ENCODE assay signal across 9 cellular contexts in genomic region chrX:48800574-48801280, GRCh38. TPM values are rescaled to one million over a fixed set of nuclear protein-coding genes. Genes with fewer than 3 reads are reported as not detected.
DNase-seq lines count a peak whose midpoint lies in the region; ATAC-seq and TF ChIP-seq lines count a peak whose summit lies in the region.
"Had no signal": no experiment of that assay in that cellular context is flagged by ENCODE, and none has a peak within 500 bp of the region (broad histone marks: within the 10 kb centered on the region; RNA-seq: fewer than 3 reads in every experiment).

No MANE protein-coding gene starts in this region.

- CTCF ChIA-PET in activated CD8-positive, alpha-beta T cell treated with anti-CD3 and anti-CD28 coated beads for 36 hours (lab: Charles Lee): interaction anchor here (1.1 to 1.4 kb wide), 2 partner anchors 117 to 157 kb away, joined by 3 to 4 read pairs; partner anchors contain the start of gene WAS

- TF ChIP-seq CTCF in activated CD8-positive, alpha-beta T cell treated with anti-CD3 and anti-CD28 coated beads for 36 hours (IDR thresholded peaks at IDR 0.05): no peak

- ATAC-seq in activated CD8-positive, alpha-beta T cell treated with anti-CD3 and anti-CD28 coated beads for 36 hours: no peak
- ATAC-seq in stimulated activated naive CD8-positive, alpha-beta T cell treated with anti-CD3 and anti-CD28 coated beads, Interleukin-15, amount 100 ng/mL, for 72 hours: no peak
- no peak for ATAC-seq in HG03354 (IDR thresholded peaks at IDR 0.05; ENCODE audit: poor library complexity, severe bottlenecking, unreplicated experiment)

- H3K27me3 Mint-ChIP-seq in activated CD8-positive, alpha-beta T cell treated with anti-CD3 and anti-CD28 coated beads for 36 hours: no peaks in the 10 kb centered on the region
- no peaks in the 10 kb centered on the region for H3K27me3 Mint-ChIP-seq in stimulated activated naive CD8-positive, alpha-beta T cell treated with anti-CD3 and anti-CD28 coated beads, Interleukin-15, amount 100 ng/mL, for 72 hours

- peaks cover 8% of the 10 kb centered on the region for H3K9me3 ChIP-seq in iPS-18c (ENCODE audit: control insufficient read depth, insufficient read depth, low read length)

- H3K4me3 ChIP-seq in iPS-18c (ENCODE audit: insufficient read depth, low read depth, low read length): peak overlapping the region; percentile 82; the same call in 1 of the 2 replicates

- peaks cover 8% of the 10 kb centered on the region for H3K36me3 Mint-ChIP-seq in activated CD8-positive, alpha-beta T cell treated with anti-CD3 and anti-CD28 coated beads for 36 hours (ENCODE audit: low read depth)

- peaks cover 15% of the 10 kb centered on the region for H3K4me1 Mint-ChIP-seq in activated CD8-positive, alpha-beta T cell treated with anti-CD3 and anti-CD28 coated beads for 36 hours (ENCODE audit: low read depth)
- peaks cover 21% of the 10 kb centered on the region for H3K4me1 Mint-ChIP-seq in stimulated activated naive CD8-positive, alpha-beta T cell treated with anti-CD3 and anti-CD28 coated beads, Interleukin-15, amount 100 ng/mL, for 72 hours

- H3K27ac Mint-ChIP-seq in activated CD8-positive, alpha-beta T cell treated with anti-CD3 and anti-CD28 coated beads for 36 hours: peak overlapping the region; percentile 99
- H3K27ac Mint-ChIP-seq in stimulated activated naive CD8-positive, alpha-beta T cell treated with anti-CD3 and anti-CD28 coated beads, Interleukin-15, amount 100 ng/mL, for 72 hours: peak overlapping the region; percentile 98 to 99

- intact Hi-C loops in activated CD8-positive, alpha-beta T cell treated with anti-CD3 and anti-CD28 coated beads for 36 hours (cut with micrococcal nuclease): loop anchor here (5.0 kb wide), 1 partner anchor 137 kb away; no protein-coding TSS in a partner anchor

- POLR2A ChIA-PET in activated CD8-positive, alpha-beta T cell treated with anti-CD3 and anti-CD28 coated beads for 36 hours (lab: Charles Lee): interaction anchor here (1.0 to 2.5 kb wide), 4 partner anchors 64 to 117 kb away, joined by 3 to 8 read pairs (median 5); partner anchors contain the start of genes SUV39H1 and WAS

- DNase-seq in NCI-H82 (lab: John Stamatoyannopoulos, UW) (peak; percentile 45), NCI-H82 treated with DMSO at 0.1 percent for 48 hours (lab: John Stamatoyannopoulos, UW; ENCODE audit: unreplicated experiment) (no peak), NCI-H526 (lab: John Stamatoyannopoulos, UW) (no peak)
- no peak for DNase-seq in activated CD8-positive, alpha-beta T cell treated with anti-CD3 and anti-CD28 coated beads for 36 hours
- no peak for DNase-seq in stimulated activated naive CD8-positive, alpha-beta T cell treated with anti-CD3 and anti-CD28 coated beads, Interleukin-15, amount 100 ng/mL, for 72 hours
- no peak for DNase-seq in NK-92 treated with Interleukin-12 subunit alpha and Interleukin-12 subunit beta, amount 100 ng/mL, for 24 hours (lab: John Stamatoyannopoulos, UW)

- H3K9me3 Mint-ChIP-seq in activated CD8-positive, alpha-beta T cell treated with anti-CD3 and anti-CD28 coated beads for 36 hours: no peaks in the 10 kb centered on the region
- H3K9me3 Mint-ChIP-seq in stimulated activated naive CD8-positive, alpha-beta T cell treated with anti-CD3 and anti-CD28 coated beads, Interleukin-15, amount 100 ng/mL, for 72 hours: no peaks in the 10 kb centered on the region

- H3K4me3 Mint-ChIP-seq in activated CD8-positive, alpha-beta T cell treated with anti-CD3 and anti-CD28 coated beads for 36 hours: peak overlapping the region; percentile 94
- peak overlapping the region; percentile 92 to 97 for H3K4me3 Mint-ChIP-seq in stimulated activated naive CD8-positive, alpha-beta T cell treated with anti-CD3 and anti-CD28 coated beads, Interleukin-15, amount 100 ng/mL, for 72 hours

RNA-seq across cellular contexts. Expression of gene HDAC6, which starts 1.1 kb away (rescaled TPM):
- 10 to 100 TPM; 51.2 to 54.5 TPM for total RNA-seq in activated CD8-positive, alpha-beta T cell treated with anti-CD3 and anti-CD28 coated beads for 36 hours

RNA-seq across cellular contexts. Expression of gene GATA1, which starts 14.3 kb away (rescaled TPM):
- not detected for total RNA-seq in activated CD8-positive, alpha-beta T cell treated with anti-CD3 and anti-CD28 coated beads for 36 hours
- total RNA-seq: Daoy had no signal

RNA-seq across cellular contexts. Expression of gene ERAS, which starts 25.6 kb away (rescaled TPM):
- total RNA-seq in activated CD8-positive, alpha-beta T cell treated with anti-CD3 and anti-CD28 coated beads for 36 hours: not detected
- total RNA-seq: Daoy had no signal

RNA-seq across cellular contexts. Expression of gene PCSK1N, which starts 34.7 kb away (rescaled TPM):
- total RNA-seq in activated CD8-positive, alpha-beta T cell treated with anti-CD3 and anti-CD28 coated beads for 36 hours: 1 to 10 TPM; 1.1 to 1.4 TPM

RNA-seq across cellular contexts. Expression of gene GLOD5, which starts 39.2 kb away (rescaled TPM):
- total RNA-seq in activated CD8-positive, alpha-beta T cell treated with anti-CD3 and anti-CD28 coated beads for 36 hours: not detected
- total RNA-seq: Daoy had no signal
